In the genomic region with DNA sequence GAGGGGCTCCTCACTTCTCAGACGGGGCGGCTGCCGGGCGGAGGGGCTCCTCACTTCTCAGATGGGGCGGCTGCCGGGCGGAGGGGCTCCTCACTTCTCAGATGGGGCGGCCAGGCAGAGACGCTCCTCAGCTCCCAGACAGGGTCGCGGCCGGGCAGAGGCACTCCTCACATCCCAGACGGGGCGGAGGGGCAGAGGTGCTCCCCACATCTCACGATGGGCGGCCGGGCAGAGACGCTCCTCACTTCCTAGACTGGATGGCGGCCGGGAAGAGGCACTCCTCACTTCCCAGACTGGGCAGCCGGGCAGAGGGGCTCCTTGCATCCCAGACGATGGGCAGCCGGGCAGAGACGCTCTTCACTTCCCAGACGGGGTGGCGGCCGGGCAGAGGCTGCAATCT, we compare ENCODE assay signal across 7 cellular contexts. TPM values are rescaled to one million over a fixed set of nuclear protein-coding genes. Genes with fewer than 3 reads are reported as not detected.
"Had no signal": no experiment of that assay in that cellular context is flagged by ENCODE, and none has a peak within 500 bp of the region (broad histone marks: within the 10 kb centered on the region; RNA-seq: fewer than 3 reads in every experiment).

No MANE protein-coding gene starts in this region.

RNA-seq across cellular contexts. Expression of a gene that starts 25.9 kb away (rescaled TPM):
- total RNA-seq: epithelial cell of proximal tubule, esophagus mucosa, fibroblast of villous mesenchyme, gastrocnemius medialis, gastroesophageal sphincter, heart right ventricle had no signal
- polyA plus RNA-seq: endothelial cell of umbilical vein had no signal
